8 cellular contexts compared by ENCODE assay signal in genomic region chrX:7146703-7147430, GRCh38. TPM values are rescaled to one million over a fixed set of nuclear protein-coding genes. Genes with fewer than 3 reads are reported as not detected.
DNase-seq lines count a peak whose midpoint lies in the region; ATAC-seq lines count a peak whose summit lies in the region.

No MANE protein-coding gene starts in this region.

- peak; percentile 10 for ATAC-seq in HG02763 (IDR thresholded peaks at IDR 0.05; ENCODE audit: unreplicated experiment)
- no peak for ATAC-seq in naive thymus-derived CD4-positive, alpha-beta T cell

- H3K4me3 Mint-ChIP-seq in activated naive CD4-positive, alpha-beta T cell treated with anti-CD3 and anti-CD28 coated beads for 36 hours, result peak overlapping the region; percentile 77
- H3K4me3 Mint-ChIP-seq in naive thymus-derived CD4-positive, alpha-beta T cell, result peak overlapping the region; percentile 79 to 93 (median 86)

- H3K27ac ChIP-seq in effector memory CD4-positive, alpha-beta T cell (ENCODE audit: insufficient read depth, low read length, poor library complexity, severe bottlenecking), result peak overlapping the region; percentile 68
- peak overlapping the region; percentile 69 for H3K27ac ChIP-seq in naive thymus-derived CD4-positive, alpha-beta T cell (ENCODE audit: low read depth, low read length)

- DNase-seq in activated naive CD4-positive, alpha-beta T cell treated with anti-CD3 and anti-CD28 coated beads for 36 hours, result peak; percentile 10
- no peak for DNase-seq in activated naive CD4-positive, alpha-beta T cell treated with anti-CD3 and anti-CD28 coated beads, Interleukin-2, amount 50 U/mL, for 16 hours
- no peak for DNase-seq in NT2/D1 (ENCODE audit: low read depth, low spot score)
- no peak for DNase-seq in effector memory CD4-positive, alpha-beta T cell
- peak in 5 of 9 donors; percentile 1 to 30 (median 15) for DNase-seq in naive thymus-derived CD4-positive, alpha-beta T cell
- no peak for DNase-seq in NCI-H226
- no peak for DNase-seq in SW480 (ENCODE audit: low spot score)

- CTCF ChIA-PET in activated naive CD4-positive, alpha-beta T cell treated with anti-CD3 and anti-CD28 coated beads for 36 hours (lab: Charles Lee), result no interaction called here
- CTCF ChIA-PET in naive thymus-derived CD4-positive, alpha-beta T cell (lab: Charles Lee), result interaction anchor here (0.7 kb wide), 1 partner anchor 778 kb away, joined by 5 read pairs; no protein-coding TSS in a partner anchor

- H3K36me3 ChIP-seq in NT2/D1 (ENCODE audit: insufficient read depth, insufficient read length, low read length), result no peaks in the 10 kb centered on the region
- no peaks in the 10 kb centered on the region for H3K36me3 ChIP-seq in effector memory CD4-positive, alpha-beta T cell (ENCODE audit: control insufficient read depth, insufficient read depth, low read length)
- peaks cover 0 to 3% (median 0%) of the 10 kb centered on the region in 3 experiments for H3K36me3 ChIP-seq in naive thymus-derived CD4-positive, alpha-beta T cell (ENCODE audit: control insufficient read depth in 2 of 3, insufficient read depth in 3 of 3, low read length in 3 of 3)

- peak overlapping the region; percentile 65 for H3K4me3 ChIP-seq in NT2/D1 (ENCODE audit: insufficient read length, low read depth)
- H3K4me3 ChIP-seq in effector memory CD4-positive, alpha-beta T cell (ENCODE audit: insufficient read depth, low read depth, low read length, poor library complexity, severe bottlenecking), result peak overlapping the region; percentile 92
- peak overlapping the region; percentile 67 for H3K4me3 ChIP-seq in naive thymus-derived CD4-positive, alpha-beta T cell (ENCODE audit: low read length)

- peaks cover 2% of the 10 kb centered on the region for H3K4me1 ChIP-seq in NT2/D1 (ENCODE audit: insufficient read depth, insufficient read length)
- peaks cover 5% of the 10 kb centered on the region for H3K4me1 ChIP-seq in effector memory CD4-positive, alpha-beta T cell (ENCODE audit: control insufficient read depth, insufficient read depth, low read length, poor library complexity, severe bottlenecking)
- H3K4me1 ChIP-seq in naive thymus-derived CD4-positive, alpha-beta T cell (ENCODE audit: control insufficient read depth in 2 of 2, insufficient read depth in 2 of 2, low read length in 2 of 2), result no peaks in the 10 kb centered on the region

- H3K27ac Mint-ChIP-seq in activated naive CD4-positive, alpha-beta T cell treated with anti-CD3 and anti-CD28 coated beads for 36 hours, result peak overlapping the region; percentile 71
- peak overlapping the region; percentile 69 to 94 (median 87) for H3K27ac Mint-ChIP-seq in naive thymus-derived CD4-positive, alpha-beta T cell

- H3K9ac ChIP-seq in NT2/D1 (ENCODE audit: insufficient read length, low read depth), result peak overlapping the region; percentile 82

- H3K9me3 Mint-ChIP-seq in activated naive CD4-positive, alpha-beta T cell treated with anti-CD3 and anti-CD28 coated beads for 36 hours, result no peaks in the 10 kb centered on the region
- H3K9me3 Mint-ChIP-seq in naive thymus-derived CD4-positive, alpha-beta T cell, result peaks cover 0 to 5% (median 0%) of the 10 kb centered on the region in 11 donors

- H3K27me3 Mint-ChIP-seq in activated naive CD4-positive, alpha-beta T cell treated with anti-CD3 and anti-CD28 coated beads for 36 hours (ENCODE audit: low read depth), result no peaks in the 10 kb centered on the region
- H3K27me3 Mint-ChIP-seq in naive thymus-derived CD4-positive, alpha-beta T cell, result no peaks in the 10 kb centered on the region

- intact Hi-C loops in activated naive CD4-positive, alpha-beta T cell treated with anti-CD3 and anti-CD28 coated beads for 36 hours (cut with micrococcal nuclease), result loop anchor here (2.0 to 5.0 kb wide), 2 partner anchors 14 to 80 kb away; no protein-coding TSS in a partner anchor
- intact Hi-C loops in naive thymus-derived CD4-positive, alpha-beta T cell (cut with micrococcal nuclease), result loop anchor here (1.0 to 5.0 kb wide), 3 partner anchors 14 to 80 kb away; no protein-coding TSS in a partner anchor

- no peaks in the 10 kb centered on the region for H3K36me3 Mint-ChIP-seq in activated naive CD4-positive, alpha-beta T cell treated with anti-CD3 and anti-CD28 coated beads for 36 hours (ENCODE audit: low read depth)
- no peaks in the 10 kb centered on the region for H3K36me3 Mint-ChIP-seq in naive thymus-derived CD4-positive, alpha-beta T cell

- H3K9me3 ChIP-seq in NT2/D1 (ENCODE audit: insufficient read depth, low read length), result no peaks in the 10 kb centered on the region
- no peaks in the 10 kb centered on the region for H3K9me3 ChIP-seq in effector memory CD4-positive, alpha-beta T cell (ENCODE audit: control insufficient read depth, low read length)
- H3K9me3 ChIP-seq in naive thymus-derived CD4-positive, alpha-beta T cell (ENCODE audit: control insufficient read depth in 2 of 3, low read length in 3 of 3), result no peaks in the 10 kb centered on the region

- no peaks in the 10 kb centered on the region for H3K27me3 ChIP-seq in NT2/D1 (ENCODE audit: insufficient read depth, insufficient read length)
- H3K27me3 ChIP-seq in effector memory CD4-positive, alpha-beta T cell (replicated peaks; ENCODE audit: control insufficient read depth, insufficient read depth, low read length, poor library complexity, severe bottlenecking), result no peaks in the 10 kb centered on the region
- no peaks in the 10 kb centered on the region for H3K27me3 ChIP-seq in naive thymus-derived CD4-positive, alpha-beta T cell (ENCODE audit: control insufficient read depth in 2 of 2, insufficient read depth in 2 of 2, low read length in 2 of 2)

- POLR2A ChIA-PET in naive thymus-derived CD4-positive, alpha-beta T cell (lab: Charles Lee), result interaction anchor here (0.7 to 1.2 kb wide), 2 partner anchors 63 to 71 kb away, joined by 3 to 4 read pairs; no protein-coding TSS in a partner anchor

- peaks cover 13% of the 10 kb centered on the region for H3K4me1 Mint-ChIP-seq in activated naive CD4-positive, alpha-beta T cell treated with anti-CD3 and anti-CD28 coated beads for 36 hours (ENCODE audit: low read depth)
- peaks cover 9 to 60% (median 28%) of the 10 kb centered on the region in 7 donors for H3K4me1 Mint-ChIP-seq in naive thymus-derived CD4-positive, alpha-beta T cell

RNA-seq across cellular contexts. Expression of gene STS, which starts 0.6 kb away (rescaled TPM):
- total RNA-seq in activated naive CD4-positive, alpha-beta T cell treated with anti-CD3 and anti-CD28 coated beads for 36 hours, result under 1 TPM; 0.32 to 0.38 TPM
- total RNA-seq in naive thymus-derived CD4-positive, alpha-beta T cell, result 1 to 10 TPM in 2 of 5 experiments, under 1 TPM in 3; 0.51 to 2.3 (median 0.93) TPM
- polyA plus RNA-seq in naive thymus-derived CD4-positive, alpha-beta T cell, result under 1 TPM; 0.21 to 0.53 TPM

RNA-seq across cellular contexts. Expression of gene PUDP, which starts 1.1 kb away (rescaled TPM):
- 10 to 100 TPM; 10.7 to 13.6 TPM for total RNA-seq in activated naive CD4-positive, alpha-beta T cell treated with anti-CD3 and anti-CD28 coated beads for 36 hours
- 10 to 100 TPM in 3 of 5 experiments, 1 to 10 TPM in 2; 6.2 to 12.9 (median 10.5) TPM for total RNA-seq in naive thymus-derived CD4-positive, alpha-beta T cell
- polyA plus RNA-seq in naive thymus-derived CD4-positive, alpha-beta T cell, result 10 to 100 TPM in 1 of 2 donors, 1 to 10 TPM in 1; 8.1 to 16.5 TPM

Comparison
In these comparisons a context has a peak if more than half of its experiments do, and no peak if none do; other contexts are left out.
1. DNase-seq: peak in activated naive CD4-positive, alpha-beta T cell treated with anti-CD3 and anti-CD28 coated beads for 36 hours (single experiment) and naive thymus-derived CD4-positive, alpha-beta T cell (5 of 9); none in activated naive CD4-positive, alpha-beta T cell treated with anti-CD3 and anti-CD28 coated beads, Interleukin-2, amount 50 U/mL, for 16 hours (single experiment), NT2/D1 (single experiment), effector memory CD4-positive, alpha-beta T cell (0 of 3), NCI-H226 (single experiment) and SW480 (single experiment).
2. Peak in every context shown above with its lines, with median percentiles within 50 percentile points of each other: H3K4me3 ChIP-seq.